In the genomic region with DNA sequence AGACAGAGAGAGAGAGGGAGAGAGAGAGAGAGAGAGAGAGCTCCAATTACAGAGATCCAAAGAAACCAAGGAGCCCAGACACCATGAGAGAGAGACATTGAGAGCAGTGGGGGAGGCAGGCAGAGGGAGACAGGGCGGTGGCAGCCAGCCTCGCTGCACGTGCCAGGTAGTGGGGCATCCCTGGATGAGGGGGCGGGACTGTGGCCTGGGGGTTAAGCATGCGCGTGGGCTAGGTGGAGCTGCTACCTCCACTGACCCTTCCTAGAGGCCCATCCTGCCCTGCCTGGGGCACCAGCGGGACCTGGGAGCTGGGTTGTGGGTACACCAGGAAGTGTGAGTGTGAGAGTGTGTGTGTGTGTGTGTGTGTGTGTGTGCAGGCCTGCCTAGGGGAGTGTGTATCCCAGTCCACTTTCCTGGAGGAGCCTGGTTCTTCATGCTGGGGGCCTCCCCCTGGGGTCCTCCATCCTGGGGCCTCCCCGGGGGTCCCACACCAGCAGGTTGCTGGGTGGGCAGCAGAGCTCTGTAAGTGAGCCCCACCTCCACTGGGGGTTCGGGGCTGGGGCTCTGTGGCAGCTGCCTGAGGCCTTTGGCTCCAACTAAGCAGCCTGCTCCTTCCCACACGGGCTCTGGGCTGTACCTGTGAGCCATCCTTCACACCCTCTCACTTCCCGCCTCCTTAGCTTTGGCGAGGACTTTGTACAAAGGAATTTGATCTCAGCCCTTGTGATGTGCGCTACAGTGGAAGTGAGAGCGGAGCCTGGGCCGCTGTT, we compare ENCODE assay signal across 1 cellular context.
TF ChIP-seq lines count a peak whose summit lies in the region.

No MANE protein-coding gene starts in this region.

TF ChIP-seq in HepG2, 621 proteins besides CTCF, POLR2A, EP300 and RAD21 (continued from another document):
- TF ChIP-seq, protein P1, sequence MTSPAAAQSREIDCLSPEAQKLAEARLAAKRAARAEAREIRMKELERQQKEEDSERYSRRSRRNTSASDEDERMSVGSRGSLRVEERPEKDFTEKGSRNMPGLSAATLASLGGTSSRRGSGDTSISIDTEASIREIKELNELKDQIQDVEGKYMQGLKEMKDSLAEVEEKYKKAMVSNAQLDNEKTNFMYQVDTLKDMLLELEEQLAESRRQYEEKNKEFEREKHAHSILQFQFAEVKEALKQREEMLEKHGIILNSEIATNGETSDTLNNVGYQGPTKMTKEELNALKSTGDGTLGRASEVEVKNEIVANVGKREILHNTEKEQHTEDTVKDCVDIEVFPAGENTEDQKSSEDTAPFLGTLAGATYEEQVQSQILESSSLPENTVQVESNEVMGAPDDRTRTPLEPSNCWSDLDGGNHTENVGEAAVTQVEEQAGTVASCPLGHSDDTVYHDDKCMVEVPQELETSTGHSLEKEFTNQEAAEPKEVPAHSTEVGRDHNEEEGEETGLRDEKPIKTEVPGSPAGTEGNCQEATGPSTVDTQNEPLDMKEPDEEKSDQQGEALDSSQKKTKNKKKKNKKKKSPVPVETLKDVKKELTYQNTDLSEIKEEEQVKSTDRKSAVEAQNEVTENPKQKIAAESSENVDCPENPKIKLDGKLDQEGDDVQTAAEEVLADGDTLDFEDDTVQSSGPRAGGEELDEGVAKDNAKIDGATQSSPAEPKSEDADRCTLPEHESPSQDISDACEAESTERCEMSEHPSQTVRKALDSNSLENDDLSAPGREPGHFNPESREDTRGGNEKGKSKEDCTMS (CRISPR knock-in tag; conservative IDR thresholded peaks at IDR 0.05) = no peak
- no peak for TF ChIP-seq ZMYM3 (CRISPR knock-in tag; IDR thresholded peaks at IDR 0.05)
- no peak for TF ChIP-seq POGZ (CRISPR knock-in tag; IDR thresholded peaks at IDR 0.05)
- no peak for TF ChIP-seq ERF (CRISPR knock-in tag; IDR thresholded peaks at IDR 0.05)
